8 cellular contexts compared by ENCODE assay signal in the genomic region with DNA sequence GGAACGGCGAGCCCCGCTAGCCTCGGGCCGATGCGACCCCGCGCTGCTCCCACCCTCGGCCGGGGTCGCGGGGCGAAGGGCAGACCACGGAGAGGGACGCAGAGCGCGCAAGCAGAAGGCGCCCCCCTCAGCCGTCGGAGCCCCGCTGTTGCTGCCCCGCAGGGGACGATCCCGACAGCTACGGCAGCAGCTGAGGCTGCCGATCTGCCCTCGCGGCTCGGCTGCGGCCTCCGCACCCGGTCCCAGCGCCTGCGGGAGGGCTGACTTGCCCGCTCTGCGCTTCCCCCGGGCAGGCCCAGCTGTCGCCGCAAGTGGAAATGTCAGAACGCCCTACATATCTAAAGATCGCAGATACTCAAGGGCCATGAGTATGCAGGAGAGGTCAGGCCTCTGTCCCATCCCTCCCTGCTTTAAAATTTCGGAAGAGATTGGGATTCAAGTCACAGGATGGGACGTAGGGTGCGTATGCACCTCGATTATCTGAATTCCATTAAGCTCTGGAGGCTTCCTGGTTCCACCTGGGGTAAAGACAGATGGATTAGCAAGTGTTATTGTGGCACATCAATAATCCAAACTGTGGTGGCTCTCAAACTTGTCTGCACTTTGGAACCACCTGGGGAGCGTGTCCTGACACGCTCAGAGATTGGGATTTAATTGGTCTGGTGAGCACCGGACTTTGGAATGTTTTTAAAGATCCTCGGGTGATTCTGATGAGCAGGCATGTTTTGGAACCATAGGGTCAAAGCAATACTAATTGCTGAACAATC. TPM values are rescaled to one million over a fixed set of nuclear protein-coding genes. Genes with fewer than 3 reads are reported as not detected.
DNase-seq lines count a peak whose midpoint lies in the region; ATAC-seq and TF ChIP-seq lines count a peak whose summit lies in the region.

TSS of gene CRPPA (minus strand) at position 206 of the 767 bp plus-strand sequence. CDS start 216 bp downstream, outside the sequence.

- peak within 1 kb of the TSS; percentile 81; the same call in 2 of the 3 replicates for H2BK15ac ChIP-seq in IMR-90 (ENCODE audit: low read depth, low read length)

- H3K27me3 ChIP-seq in IMR-90 (ENCODE audit: control insufficient read depth, insufficient read depth, low read length) (no peaks in the 10 kb centered on the region), WERI-Rb-1 (ENCODE audit: insufficient read depth, low read depth, severe bottlenecking) (no peaks in the 10 kb centered on the region)

- dilution Hi-C loops in IMR-90 (cut with HindIII; ENCODE audit: low sequenced_read_pairs, unreplicated experiment) = no loop called here

- intact Hi-C loops in IMR-90 (cut with micrococcal nuclease) = loop anchor here (10.0 kb wide), 1 partner anchor 493 kb away; no protein-coding TSS in a partner anchor

- DNase-seq in Daoy (ENCODE audit: low read depth) = peak; percentile 54
- peak; percentile 21 for DNase-seq in IMR-90
- peak; percentile 54 for DNase-seq in WERI-Rb-1
- peak; percentile 36 for DNase-seq in cerebellum (ENCODE audit: low spot score)
- peak; percentile 65 for DNase-seq in kidney tubule cell (ENCODE audit: low spot score)
- DNase-seq in stimulated activated CD4-positive, alpha-beta T cell treated with anti-CD3 and anti-CD28 coated beads, Interleukin-1b, Interleukin-23, amount 100 ng/mL, for 4 hours (ENCODE audit: low read depth in 2 of 2) = peak; percentile 28 to 37
- DNase-seq in NCI-H2196 treated with DMSO at 0.1 percent for 48 hours (lab: John Stamatoyannopoulos, UW; ENCODE audit: unreplicated experiment) = no peak

- TF ChIP-seq CTCF in IMR-90 (conservative IDR thresholded peaks at IDR 0.05; ENCODE audit: low read depth, low read length) (no peak), WERI-Rb-1 (IDR thresholded peaks at IDR 0.05; ENCODE audit: low read depth, low read length) (no peak)

- ATAC-seq in GM21717 (IDR thresholded peaks at IDR 0.05; ENCODE audit: unreplicated experiment) (peak; percentile 2), IMR-90 (ENCODE audit: low read depth) (peak; percentile 50)

- peak within 1 kb of the TSS; percentile 95 for H2AK9ac ChIP-seq in IMR-90 (replicated peaks; ENCODE audit: low read depth, low read length, poor library complexity)

- peak within 1 kb of the TSS; percentile 92 for H3K23ac ChIP-seq in IMR-90 (ENCODE audit: low read depth, low read length)

- H3K18ac ChIP-seq in IMR-90 (ENCODE audit: low read depth, low read length) = peak within 1 kb of the TSS; percentile 95

- H4K8ac ChIP-seq in IMR-90 (ENCODE audit: low read depth in 2 of 2, low read length in 2 of 2) = peak within 1 kb of the TSS; percentile 91 to 99

- H3K56ac ChIP-seq in IMR-90 (ENCODE audit: extremely low read depth, insufficient read depth, low read length) = peak within 1 kb of the TSS; percentile 94

- peak within 1 kb of the TSS; percentile 42 for H3K4me3 ChIP-seq in IMR-90 (ENCODE audit: insufficient read depth, low read depth, low read length)
- H3K4me3 ChIP-seq in WERI-Rb-1 (ENCODE audit: low read depth, low read length) = peak within 1 kb of the TSS; percentile 80

- peaks cover 11% of the 10 kb centered on the region for H3K4me1 ChIP-seq in IMR-90 (ENCODE audit: control insufficient read depth, insufficient read depth, low read length)

- H4K20me1 ChIP-seq in IMR-90 (ENCODE audit: insufficient read depth, low read length) = no peaks in the 10 kb centered on the region

- peak within 1 kb of the TSS; percentile 95 for H2BK20ac ChIP-seq in IMR-90 (ENCODE audit: low read depth, low read length)

- H3K27ac ChIP-seq in IMR-90 (ENCODE audit: insufficient read depth, low read length) (peak within 1 kb of the TSS; percentile 95), WERI-Rb-1 (peak within 1 kb of the TSS; percentile 73)

- H4K91ac ChIP-seq in IMR-90 (ENCODE audit: insufficient read depth, low read depth, low read length) = peak within 1 kb of the TSS; percentile 81

- no peaks in the 10 kb centered on the region for H3K36me3 ChIP-seq in IMR-90 (ENCODE audit: control insufficient read depth, insufficient read depth, low read length)
- no peaks in the 10 kb centered on the region for H3K36me3 ChIP-seq in WERI-Rb-1

- peaks cover 8% of the 10 kb centered on the region for H3K9me1 ChIP-seq in IMR-90 (ENCODE audit: insufficient read depth, low read length)

- peak within 1 kb of the TSS; percentile 97 for H2AFZ ChIP-seq in IMR-90 (replicated peaks; ENCODE audit: low read length, poor library complexity)

- CTCF ChIA-PET in IMR-90 (lab: Yijun Ruan, JAX) = interaction anchor here (0.6 kb wide), 1 partner anchor 375 kb away, joined by 3 read pairs; no protein-coding TSS in a partner anchor

- WGBS in IMR-90 (ENCODE audit: extremely low coverage in 2 of 2, insufficient read length in 1 of 2), 2 experiments = 10% methylated on average over 21 of the region's 49 CpGs; no CpG with 5 or more reads in 1 of the 2 experiments

- no peak for TF ChIP-seq POLR2A in IMR-90 (IDR thresholded peaks at IDR 0.05; ENCODE audit: low read depth, low read length)

- peak within 1 kb of the TSS; percentile 95 for H3K4ac ChIP-seq in IMR-90 (ENCODE audit: low read depth, low read length)

- BruUV-seq in IMR-90 (replicated peaks; lab: Mats Ljungman, UMichigan) = no TSS peak

- TF ChIP-seq RAD21 in IMR-90 (IDR thresholded peaks at IDR 0.05; ENCODE audit: low read length) = no peak

- peak within 1 kb of the TSS; percentile 86 for H2BK5ac ChIP-seq in IMR-90 (ENCODE audit: low read depth, low read length, poor library complexity, severe bottlenecking)

- in situ Hi-C loops in IMR-90 (cut with MboI; ENCODE audit: low sequenced_read_pairs) = no loop called here

- H3K9me3 ChIP-seq in IMR-90 (ENCODE audit: control insufficient read depth, insufficient read depth, low read length) = no peaks in the 10 kb centered on the region
- no peaks in the 10 kb centered on the region for H3K9me3 ChIP-seq in WERI-Rb-1 (ENCODE audit: severe bottlenecking)

- peak within 1 kb of the TSS; percentile 71 for H3K4me2 ChIP-seq in IMR-90 (ENCODE audit: low read depth, low read length)

- POLR2A ChIA-PET in IMR-90 (lab: Charles Lee; ENCODE audit: unreplicated experiment) = interaction anchor here (1.1 kb wide), 1 partner anchor 9 kb away, joined by 3 read pairs; no protein-coding TSS in a partner anchor

- peak within 1 kb of the TSS; percentile 96 for H3K14ac ChIP-seq in IMR-90 (replicated peaks; ENCODE audit: low read depth, low read length)

- H2AK5ac ChIP-seq in IMR-90 (ENCODE audit: low read depth, low read length) = peak within 1 kb of the TSS; percentile 89

- H3K9ac ChIP-seq in IMR-90 (ENCODE audit: low read depth, low read length) = peak within 1 kb of the TSS; percentile 96

- peak within 1 kb of the TSS; percentile 86 for H4K5ac ChIP-seq in IMR-90 (ENCODE audit: low read depth, low read length)

- peak within 1 kb of the TSS; percentile 94 for H2BK120ac ChIP-seq in IMR-90 (ENCODE audit: low read depth, low read length)

- peaks cover 4 to 8% of the 10 kb centered on the region in 2 experiments; a peak in 2 of 4 replicates for H3K79me1 ChIP-seq in IMR-90 (ENCODE audit: low read depth in 1 of 2, low read length in 2 of 2)

TF ChIP-seq in IMR-90, 13 proteins besides CTCF, POLR2A, EP300 and RAD21:
- TF ChIP-seq MAZ (IDR thresholded peaks at IDR 0.05; ENCODE audit: borderline replicate concordance, low read depth, low read length) = no peak
- TF ChIP-seq MAFK (IDR thresholded peaks at IDR 0.05; ENCODE audit: low read depth, low read length) = peak; percentile 66

RNA-seq across cellular contexts. Expression of gene CRPPA, which starts in this region (rescaled TPM):
- total RNA-seq in Daoy (2014; rRNA removed; shearing (Covaris generic)) = 0.11 and 0.65 TPM in 2 replicates
- 1.3 and 2.5 TPM in 2 replicates for total RNA-seq in IMR-90 (2012; rRNA removed)
- 0.47 and 0.67 TPM in 2 replicates for polyA plus RNA-seq in IMR-90 (2012; rRNA removed)
- polyA plus RNA-seq in IMR-90 (2012; cell fraction: cytosol; rRNA removed) = 0.14 and 0.24 TPM in 2 replicates
- 0.07 and 0.71 TPM in 2 replicates for polyA plus RNA-seq in IMR-90 (2012; cell fraction: nucleus; rRNA removed; ENCODE audit: low replicate concordance)
- total RNA-seq in cerebellum = 7.5 TPM

Comparison
In these comparisons a context has a peak if more than half of its experiments do, and no peak if none do; other contexts are left out.
1. Peak in DNase-seq in Daoy; RNA of the gene not detected or under 1 TPM.